Comparison of ENCODE assay signal across 28 cellular contexts in genomic region chr17:7426203-7426863, GRCh38. TPM values are rescaled to one million over a fixed set of nuclear protein-coding genes. Genes with fewer than 3 reads are reported as not detected.
DNase-seq lines count a peak whose midpoint lies in the region; ATAC-seq, FAIRE-seq and TF ChIP-seq lines count a peak whose summit lies in the region.
"Had no signal": no experiment of that assay in that cellular context is flagged by ENCODE, and none has a peak within 500 bp of the region (broad histone marks: within the 10 kb centered on the region; RNA-seq: fewer than 3 reads in every experiment).

No MANE protein-coding gene starts in this region.

- H3K4me3 ChIP-seq in bronchial epithelial cell (ENCODE audit: low read depth, low read length): no peak overlapping the region
- no peak overlapping the region for H3K4me3 ChIP-seq in endodermal cell (ENCODE audit: low read length)
- H3K4me3 ChIP-seq: A549; BLaER1 treated with 17β-estradiol and CSF1 and Interleukin-3, amounts not matched to agents 10 nM and 100 nM; GM12878; GM23338 had no signal

- ATAC-seq in stimulated activated naive CD8-positive, alpha-beta T cell treated with anti-CD3 and anti-CD28 coated beads, Interleukin-15, amount 100 ng/mL, for 72 hours: peak; percentile 19
- no peak for ATAC-seq in stimulated activated naive CD8-positive, alpha-beta T cell treated with anti-CD3 and anti-CD28 coated beads, Interleukin-15, Interleukin-2, amounts not matched to agents 100 U/mL and 50 U/mL, for 24 hours
- ATAC-seq in left colon: no peak
- ATAC-seq: A549, GM12878, GM23338, HCT116 had no signal

- H3K36me3 Mint-ChIP-seq in endodermal cell (ENCODE audit: low read depth): no peaks in the 10 kb centered on the region
- H3K36me3 Mint-ChIP-seq: CD14-positive monocyte; CD8-positive, alpha-beta memory T cell had no signal

- no peak overlapping the region for H3K27ac ChIP-seq in endodermal cell (ENCODE audit: low read depth, low read length)
- H3K27ac ChIP-seq: A549; BLaER1 treated with 17β-estradiol and CSF1 and Interleukin-3, amounts not matched to agents 10 nM and 100 nM had no signal

- 94 to 99% methylated on average over 18 to 33 of the region's 33 CpGs for WGBS in endodermal cell (ENCODE audit: insufficient coverage in 1 of 2, insufficient read length in 1 of 2), 2 experiments

- no peak overlapping the region for H3K4me3 Mint-ChIP-seq in stimulated activated naive CD8-positive, alpha-beta T cell treated with anti-CD3 and anti-CD28 coated beads, Interleukin-15, amount 100 ng/mL, for 72 hours
- no peak overlapping the region for H3K4me3 Mint-ChIP-seq in endodermal cell
- H3K4me3 Mint-ChIP-seq: CD14-positive monocyte; CD4-positive, alpha-beta T cell; CD8-positive, alpha-beta memory T cell; GM23338; H9; HFFc6 had no signal

- intact Hi-C loops in posterior vena cava (cut with DNase I): no loop called here
- intact Hi-C loops in left colon (cut with DNase I, micrococcal nuclease): no loop called here

- H3K27me3 ChIP-seq in bronchial epithelial cell (ENCODE audit: control insufficient read depth, insufficient read depth, low read length) (no peaks in the 10 kb centered on the region), endodermal cell (ENCODE audit: control insufficient read depth, insufficient read depth, low read length, poor library complexity, severe bottlenecking) (no peaks in the 10 kb centered on the region)
- H3K27me3 ChIP-seq: BE2C; BLaER1 treated with 17β-estradiol and CSF1 and Interleukin-3, amounts not matched to agents 10 nM and 100 nM had no signal

- H3K9me3 Mint-ChIP-seq in stimulated activated naive CD8-positive, alpha-beta T cell treated with anti-CD3 and anti-CD28 coated beads, Interleukin-15, amount 100 ng/mL, for 72 hours: no peaks in the 10 kb centered on the region
- no peaks in the 10 kb centered on the region for H3K9me3 Mint-ChIP-seq in endodermal cell
- H3K9me3 Mint-ChIP-seq: CD14-positive monocyte; CD4-positive, alpha-beta T cell; CD8-positive, alpha-beta memory T cell; GM23338; H9; HFFc6 had no signal

- TF ChIP-seq CTCF in bronchial epithelial cell (IDR thresholded peaks at IDR 0.05; ENCODE audit: insufficient read depth, low read length, severe bottlenecking) (no peak), endodermal cell (conservative IDR thresholded peaks at IDR 0.05) (no peak)

- DNase-seq in stimulated activated naive CD8-positive, alpha-beta T cell treated with anti-CD3 and anti-CD28 coated beads, Interleukin-15, amount 100 ng/mL, for 72 hours: no peak
- no peak for DNase-seq in stimulated activated naive CD8-positive, alpha-beta T cell treated with anti-CD3 and anti-CD28 coated beads, Interleukin-15, Interleukin-2, amounts not matched to agents 100 U/mL and 50 U/mL, for 24 hours
- DNase-seq in bronchial epithelial cell (ENCODE audit: low read depth) (no peak), posterior vena cava (ENCODE audit: low spot score) (peak; percentile 61), left colon (no peak), endodermal cell (no peak), SHP77 treated with DMSO at 0.1 percent for 48 hours (lab: John Stamatoyannopoulos, UW) (no peak)
- DNase-seq: 8988T; ACHN; AML-193; BE2C; CD4-positive, alpha-beta T cell; CD8-positive, alpha-beta memory T cell; DMS 273 treated with DMSO at 0.1 percent for 48 hours; DMS79; EL; GDM1; H9; HFFc6 had no signal

- no peaks in the 10 kb centered on the region for H3K27me3 Mint-ChIP-seq in stimulated activated naive CD8-positive, alpha-beta T cell treated with anti-CD3 and anti-CD28 coated beads, Interleukin-15, amount 100 ng/mL, for 72 hours
- peaks cover 26% of the 10 kb centered on the region for H3K27me3 Mint-ChIP-seq in endodermal cell (ENCODE audit: insufficient read depth)
- H3K27me3 Mint-ChIP-seq: CD4-positive, alpha-beta T cell had no signal

- peak; percentile 18 for FAIRE-seq in bronchial epithelial cell (lab: Jason Lieb, UNC)
- FAIRE-seq: A549, D721Med, GM12878, GM19239 had no signal

- no peaks in the 10 kb centered on the region for H3K4me1 ChIP-seq in endodermal cell (ENCODE audit: control insufficient read depth, insufficient read depth, low read length)
- H3K4me1 ChIP-seq: A549, BE2C had no signal

- H3K9me3 ChIP-seq in endodermal cell (ENCODE audit: control insufficient read depth, low read length): no peaks in the 10 kb centered on the region
- H3K9me3 ChIP-seq: A549; BE2C; BLaER1 treated with 17β-estradiol and CSF1 and Interleukin-3, amounts not matched to agents 10 nM and 100 nM had no signal

- H3K4me1 Mint-ChIP-seq in stimulated activated naive CD8-positive, alpha-beta T cell treated with anti-CD3 and anti-CD28 coated beads, Interleukin-15, amount 100 ng/mL, for 72 hours: no peaks in the 10 kb centered on the region
- no peaks in the 10 kb centered on the region for H3K4me1 Mint-ChIP-seq in endodermal cell
- H3K4me1 Mint-ChIP-seq: CD14-positive monocyte; CD8-positive, alpha-beta memory T cell; GM23338; H9 had no signal

- H3K27ac Mint-ChIP-seq in stimulated activated naive CD8-positive, alpha-beta T cell treated with anti-CD3 and anti-CD28 coated beads, Interleukin-15, amount 100 ng/mL, for 72 hours: no peak overlapping the region
- H3K27ac Mint-ChIP-seq in endodermal cell: no peak overlapping the region
- H3K27ac Mint-ChIP-seq: CD4-positive, alpha-beta T cell; GM23338; H9; HFFc6 had no signal

- H3K9ac ChIP-seq in endodermal cell (ENCODE audit: extremely low read depth, low read length, poor library complexity, severe bottlenecking): no peak overlapping the region
- H3K9ac ChIP-seq: BLaER1 treated with 17β-estradiol and CSF1 and Interleukin-3, amounts not matched to agents 10 nM and 100 nM had no signal

- no peaks in the 10 kb centered on the region for H3K36me3 ChIP-seq in bronchial epithelial cell (ENCODE audit: control insufficient read depth, insufficient read depth, low read length)
- H3K36me3 ChIP-seq in endodermal cell (ENCODE audit: control insufficient read depth, insufficient read depth, low read length): no peaks in the 10 kb centered on the region
- H3K36me3 ChIP-seq: BE2C; BLaER1 treated with 17β-estradiol and CSF1 and Interleukin-3, amounts not matched to agents 10 nM and 100 nM had no signal

RNA-seq across cellular contexts. Expression of gene SPEM2, which starts 0.9 kb away (rescaled TPM):
- total RNA-seq in bronchial epithelial cell (not detected in 2 replicates), posterior vena cava (not detected), left colon (not detected), endodermal cell (not detected)
- polyA plus RNA-seq in endodermal cell (2013, experiment 1 of 2): not detected
- polyA plus RNA-seq in endodermal cell (2013, experiment 2 of 2): not detected
- total RNA-seq: CD4-positive, alpha-beta T cell; CD8-positive, alpha-beta memory T cell; GM12878; GM23338; H4; H9; HFFc6 had no signal
- polyA plus RNA-seq: A549; CD14-positive monocyte; CD8-positive, alpha-beta memory T cell; GM12878; GM23338 had no signal

RNA-seq across cellular contexts. Expression of gene SPEM3, which starts 2.3 kb away (rescaled TPM):
- total RNA-seq in bronchial epithelial cell: not detected in 2 replicates
- not detected for total RNA-seq in posterior vena cava
- not detected for total RNA-seq in left colon
- not detected for total RNA-seq in endodermal cell
- not detected for polyA plus RNA-seq in endodermal cell (2013, experiment 1 of 2)
- not detected for polyA plus RNA-seq in endodermal cell (2013, experiment 2 of 2)
- total RNA-seq: CD4-positive, alpha-beta T cell; CD8-positive, alpha-beta memory T cell; GM12878; GM23338; H4; H9; HFFc6 had no signal
- polyA plus RNA-seq: A549; CD14-positive monocyte; CD8-positive, alpha-beta memory T cell; GM12878; GM23338 had no signal

RNA-seq across cellular contexts. Expression of gene SPEM1, which starts 6.2 kb away (rescaled TPM):
- 0.13 TPM in 1 of 2 replicates, not detected in the other for total RNA-seq in bronchial epithelial cell
- not detected for total RNA-seq in posterior vena cava
- not detected for total RNA-seq in left colon
- under 1 TPM; 0.46 to 0.49 TPM for total RNA-seq in endodermal cell
- not detected for polyA plus RNA-seq in endodermal cell (2013, experiment 1 of 2)
- polyA plus RNA-seq in endodermal cell (2013, experiment 2 of 2): not detected
- total RNA-seq: CD4-positive, alpha-beta T cell; CD8-positive, alpha-beta memory T cell; GM12878; GM23338; H4; HFFc6 had no signal
- polyA plus RNA-seq: CD14-positive monocyte; CD8-positive, alpha-beta memory T cell; GM12878; GM23338 had no signal

RNA-seq across cellular contexts. Expression of gene TMEM102, which starts 8.9 kb away (rescaled TPM):
- total RNA-seq in bronchial epithelial cell (7.3 and 12.6 TPM in 2 replicates), posterior vena cava (1 to 10 TPM; 1.8 to 3.0 TPM), left colon (10 to 100 TPM; 19.3 to 20.5 TPM), endodermal cell (1 to 10 TPM; 6.5 to 8.6 TPM)
- 2.8 TPM for polyA plus RNA-seq in endodermal cell (2013, experiment 1 of 2)
- 1.5 TPM for polyA plus RNA-seq in endodermal cell (2013, experiment 2 of 2)

RNA-seq across cellular contexts. Expression of gene FGF11, which starts 13.0 kb away (rescaled TPM):
- total RNA-seq in bronchial epithelial cell (12.4 and 28.3 TPM in 2 replicates), posterior vena cava (1 to 10 TPM; 2.7 to 3.8 TPM), left colon (1 to 10 TPM; 1.2 to 2.3 TPM), endodermal cell (1 to 10 TPM; 4.0 to 8.8 TPM)
- polyA plus RNA-seq in endodermal cell (2013, experiment 1 of 2): 14.4 TPM
- 15.3 TPM for polyA plus RNA-seq in endodermal cell (2013, experiment 2 of 2)
- total RNA-seq: H4 had no signal
- polyA plus RNA-seq: CD14-positive monocyte had no signal
